In genomic region chr12:1661553-1662335, GRCh38 we compare ENCODE assay signal across 1 cellular context.
A peak's percentile ranks its signal among the peaks of the same experiment; 100 is the strongest.
TF ChIP-seq lines count a peak whose summit lies in the region.

No MANE protein-coding gene starts in this region.

TF ChIP-seq in K562, 482 proteins besides CTCF, POLR2A, EP300 and RAD21 (continued from another document and continues in another):
- TF ChIP-seq, protein P1, sequence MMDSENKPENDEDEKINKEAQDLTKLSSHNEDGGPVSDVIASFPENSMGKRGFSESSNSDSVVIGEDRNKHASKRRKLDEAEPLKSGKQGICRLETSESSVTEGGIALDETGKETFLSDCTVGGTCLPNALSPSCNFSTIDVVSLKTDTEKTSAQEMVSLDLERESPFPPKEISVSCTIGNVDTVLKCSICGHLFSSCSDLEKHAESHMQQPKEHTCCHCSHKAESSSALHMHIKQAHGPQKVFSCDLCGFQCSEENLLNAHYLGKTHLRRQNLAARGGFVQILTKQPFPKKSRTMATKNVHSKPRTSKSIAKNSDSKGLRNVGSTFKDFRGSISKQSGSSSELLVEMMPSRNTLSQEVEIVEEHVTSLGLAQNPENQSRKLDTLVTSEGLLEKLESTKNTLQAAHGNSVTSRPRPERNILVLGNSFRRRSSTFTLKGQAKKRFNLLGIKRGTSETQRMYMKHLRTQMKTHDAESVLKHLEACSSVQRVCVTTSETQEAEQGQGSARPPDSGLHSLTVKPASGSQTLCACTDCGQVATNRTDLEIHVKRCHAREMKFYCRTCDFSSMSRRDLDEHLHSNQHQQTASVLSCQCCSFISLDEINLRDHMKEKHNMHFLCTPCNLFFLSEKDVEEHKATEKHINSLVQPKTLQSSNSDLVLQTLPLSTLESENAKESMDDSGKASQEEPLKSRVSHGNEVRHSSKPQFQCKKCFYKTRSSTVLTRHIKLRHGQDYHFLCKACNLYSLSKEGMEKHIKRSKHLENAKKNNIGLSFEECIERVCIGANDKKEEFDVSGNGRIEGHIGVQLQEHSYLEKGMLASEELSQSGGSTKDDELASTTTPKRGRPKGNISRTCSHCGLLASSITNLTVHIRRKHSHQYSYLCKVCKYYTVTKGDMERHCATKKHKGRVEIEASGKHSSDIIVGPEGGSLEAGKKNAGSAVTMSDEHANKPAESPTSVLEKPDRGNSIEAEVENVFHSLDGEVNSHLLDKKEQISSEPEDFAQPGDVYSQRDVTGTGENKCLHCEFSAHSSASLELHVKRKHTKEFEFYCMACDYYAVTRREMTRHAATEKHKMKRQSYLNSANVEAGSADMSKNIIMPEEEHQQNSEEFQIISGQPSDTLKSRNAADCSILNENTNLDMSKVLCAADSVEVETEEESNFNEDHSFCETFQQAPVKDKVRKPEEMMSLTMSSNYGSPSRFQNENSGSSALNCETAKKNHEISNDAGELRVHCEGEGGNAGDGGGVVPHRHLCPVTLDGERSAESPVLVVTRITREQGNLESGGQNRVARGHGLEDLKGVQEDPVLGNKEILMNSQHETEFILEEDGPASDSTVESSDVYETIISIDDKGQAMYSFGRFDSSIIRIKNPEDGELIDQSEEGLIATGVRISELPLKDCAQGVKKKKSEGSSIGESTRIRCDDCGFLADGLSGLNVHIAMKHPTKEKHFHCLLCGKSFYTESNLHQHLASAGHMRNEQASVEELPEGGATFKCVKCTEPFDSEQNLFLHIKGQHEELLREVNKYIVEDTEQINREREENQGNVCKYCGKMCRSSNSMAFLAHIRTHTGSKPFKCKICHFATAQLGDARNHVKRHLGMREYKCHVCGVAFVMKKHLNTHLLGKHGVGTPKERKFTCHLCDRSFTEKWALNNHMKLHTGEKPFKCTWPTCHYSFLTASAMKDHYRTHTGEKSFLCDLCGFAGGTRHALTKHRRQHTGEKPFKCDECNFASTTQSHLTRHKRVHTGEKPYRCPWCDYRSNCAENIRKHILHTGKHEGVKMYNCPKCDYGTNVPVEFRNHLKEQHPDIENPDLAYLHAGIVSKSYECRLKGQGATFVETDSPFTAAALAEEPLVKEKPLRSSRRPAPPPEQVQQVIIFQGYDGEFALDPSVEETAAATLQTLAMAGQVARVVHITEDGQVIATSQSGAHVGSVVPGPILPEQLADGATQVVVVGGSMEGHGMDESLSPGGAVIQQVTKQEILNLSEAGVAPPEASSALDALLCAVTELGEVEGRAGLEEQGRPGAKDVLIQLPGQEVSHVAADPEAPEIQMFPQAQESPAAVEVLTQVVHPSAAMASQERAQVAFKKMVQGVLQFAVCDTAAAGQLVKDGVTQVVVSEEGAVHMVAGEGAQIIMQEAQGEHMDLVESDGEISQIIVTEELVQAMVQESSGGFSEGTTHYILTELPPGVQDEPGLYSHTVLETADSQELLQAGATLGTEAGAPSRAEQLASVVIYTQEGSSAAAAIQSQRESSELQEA (IDR thresholded peaks at IDR 0.05; ENCODE audit: low read depth), result no peak
- TF ChIP-seq, protein P2, sequence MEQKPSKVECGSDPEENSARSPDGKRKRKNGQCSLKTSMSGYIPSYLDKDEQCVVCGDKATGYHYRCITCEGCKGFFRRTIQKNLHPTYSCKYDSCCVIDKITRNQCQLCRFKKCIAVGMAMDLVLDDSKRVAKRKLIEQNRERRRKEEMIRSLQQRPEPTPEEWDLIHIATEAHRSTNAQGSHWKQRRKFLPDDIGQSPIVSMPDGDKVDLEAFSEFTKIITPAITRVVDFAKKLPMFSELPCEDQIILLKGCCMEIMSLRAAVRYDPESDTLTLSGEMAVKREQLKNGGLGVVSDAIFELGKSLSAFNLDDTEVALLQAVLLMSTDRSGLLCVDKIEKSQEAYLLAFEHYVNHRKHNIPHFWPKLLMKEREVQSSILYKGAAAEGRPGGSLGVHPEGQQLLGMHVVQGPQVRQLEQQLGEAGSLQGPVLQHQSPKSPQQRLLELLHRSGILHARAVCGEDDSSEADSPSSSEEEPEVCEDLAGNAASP (IDR thresholded peaks at IDR 0.05), result no peak
- TF ChIP-seq UBTF (IDR thresholded peaks at IDR 0.05; ENCODE audit: borderline replicate concordance in 1 of 2, low read depth in 2 of 2, low read length in 2 of 2) (no peak), CAMTA2 (CRISPR knock-in tag; conservative IDR thresholded peaks at IDR 0.05) (no peak), IFI16 (CRISPR knock-in tag; IDR thresholded peaks at IDR 0.05) (no peak), GATAD2B (IDR thresholded peaks at IDR 0.05; ENCODE audit: borderline replicate concordance) (peak; percentile 94), ETV5 (CRISPR knock-in tag; IDR thresholded peaks at IDR 0.05; ENCODE audit: low read depth) (no peak), ZNF239 (CRISPR knock-in tag; IDR thresholded peaks at IDR 0.05) (no peak), KHSRP (IDR thresholded peaks at IDR 0.05) (no peak), KDM5B (IDR thresholded peaks at IDR 0.05; ENCODE audit: insufficient replicate concordance, low read depth, low read length) (peak; percentile 37), FOXJ3 (CRISPR knock-in tag; IDR thresholded peaks at IDR 0.05) (no peak), SIX5 (IDR thresholded peaks at IDR 0.05; ENCODE audit: borderline replicate concordance in 1 of 2, insufficient read depth in 1 of 2, low read depth in 1 of 2, low read length in 2 of 2) (no peak), ARID1B (IDR thresholded peaks at IDR 0.05) (peak; percentile 34; the same call in 1 of the 2 replicates), SAFB2 (IDR thresholded peaks at IDR 0.05; ENCODE audit: borderline replicate concordance, low read depth, low read length, severe bottlenecking) (no peak), PHB (CRISPR knock-in tag; IDR thresholded peaks at IDR 0.05) (no peak), NR4A1 (CRISPR knock-in tag; IDR thresholded peaks at IDR 0.05) (no peak), NR4A1 (tag; IDR thresholded peaks at IDR 0.05) (no peak), ZNF584 (CRISPR knock-in tag; IDR thresholded peaks at IDR 0.05; ENCODE audit: low read depth) (no peak), ZKSCAN3 (CRISPR knock-in tag; IDR thresholded peaks at IDR 0.05) (no peak), ZNF197 (CRISPR knock-in tag; IDR thresholded peaks at IDR 0.05; ENCODE audit: low read depth) (no peak), SMAD3 (CRISPR knock-in tag; conservative IDR thresholded peaks at IDR 0.05) (no peak), ZNF785 (CRISPR knock-in tag; IDR thresholded peaks at IDR 0.05) (no peak), ZFP36 (IDR thresholded peaks at IDR 0.05; ENCODE audit: low read depth, low read length, partially characterized antibody) (no peak), MTA2 (IDR thresholded peaks at IDR 0.05; ENCODE audit: low read depth) (no peak), COPS2 (conservative IDR thresholded peaks at IDR 0.05) (no peak), ETS1 (conservative IDR thresholded peaks at IDR 0.05; ENCODE audit: control insufficient read depth, low read depth, low read length) (peak; percentile 59; the same call in 1 of the 2 replicates), ZNF445 (CRISPR knock-in tag; IDR thresholded peaks at IDR 0.05; ENCODE audit: low read depth) (no peak), ZNF512 (tag; IDR thresholded peaks at IDR 0.05) (no peak), CSDE1 (IDR thresholded peaks at IDR 0.05) (no peak), ZNF12 (CRISPR knock-in tag; IDR thresholded peaks at IDR 0.05) (no peak), SMARCB1 (IDR thresholded peaks at IDR 0.05; ENCODE audit: insufficient read length, low read depth) (no peak), ZBTB8A (IDR thresholded peaks at IDR 0.05; ENCODE audit: partially characterized antibody) (no peak)
- TF ChIP-seq, protein P3, sequence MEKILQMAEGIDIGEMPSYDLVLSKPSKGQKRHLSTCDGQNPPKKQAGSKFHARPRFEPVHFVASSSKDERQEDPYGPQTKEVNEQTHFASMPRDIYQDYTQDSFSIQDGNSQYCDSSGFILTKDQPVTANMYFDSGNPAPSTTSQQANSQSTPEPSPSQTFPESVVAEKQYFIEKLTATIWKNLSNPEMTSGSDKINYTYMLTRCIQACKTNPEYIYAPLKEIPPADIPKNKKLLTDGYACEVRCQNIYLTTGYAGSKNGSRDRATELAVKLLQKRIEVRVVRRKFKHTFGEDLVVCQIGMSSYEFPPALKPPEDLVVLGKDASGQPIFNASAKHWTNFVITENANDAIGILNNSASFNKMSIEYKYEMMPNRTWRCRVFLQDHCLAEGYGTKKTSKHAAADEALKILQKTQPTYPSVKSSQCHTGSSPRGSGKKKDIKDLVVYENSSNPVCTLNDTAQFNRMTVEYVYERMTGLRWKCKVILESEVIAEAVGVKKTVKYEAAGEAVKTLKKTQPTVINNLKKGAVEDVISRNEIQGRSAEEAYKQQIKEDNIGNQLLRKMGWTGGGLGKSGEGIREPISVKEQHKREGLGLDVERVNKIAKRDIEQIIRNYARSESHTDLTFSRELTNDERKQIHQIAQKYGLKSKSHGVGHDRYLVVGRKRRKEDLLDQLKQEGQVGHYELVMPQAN (IDR thresholded peaks at IDR 0.05; ENCODE audit: borderline replicate concordance), result no peak; the same call in 1 of the 2 replicates
- TF ChIP-seq, protein P4, sequence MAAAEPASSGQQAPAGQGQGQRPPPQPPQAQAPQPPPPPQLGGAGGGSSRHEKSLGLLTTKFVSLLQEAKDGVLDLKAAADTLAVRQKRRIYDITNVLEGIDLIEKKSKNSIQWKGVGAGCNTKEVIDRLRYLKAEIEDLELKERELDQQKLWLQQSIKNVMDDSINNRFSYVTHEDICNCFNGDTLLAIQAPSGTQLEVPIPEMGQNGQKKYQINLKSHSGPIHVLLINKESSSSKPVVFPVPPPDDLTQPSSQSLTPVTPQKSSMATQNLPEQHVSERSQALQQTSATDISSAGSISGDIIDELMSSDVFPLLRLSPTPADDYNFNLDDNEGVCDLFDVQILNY (CRISPR knock-in tag; IDR thresholded peaks at IDR 0.05), result no peak
- TF ChIP-seq, protein P5, sequence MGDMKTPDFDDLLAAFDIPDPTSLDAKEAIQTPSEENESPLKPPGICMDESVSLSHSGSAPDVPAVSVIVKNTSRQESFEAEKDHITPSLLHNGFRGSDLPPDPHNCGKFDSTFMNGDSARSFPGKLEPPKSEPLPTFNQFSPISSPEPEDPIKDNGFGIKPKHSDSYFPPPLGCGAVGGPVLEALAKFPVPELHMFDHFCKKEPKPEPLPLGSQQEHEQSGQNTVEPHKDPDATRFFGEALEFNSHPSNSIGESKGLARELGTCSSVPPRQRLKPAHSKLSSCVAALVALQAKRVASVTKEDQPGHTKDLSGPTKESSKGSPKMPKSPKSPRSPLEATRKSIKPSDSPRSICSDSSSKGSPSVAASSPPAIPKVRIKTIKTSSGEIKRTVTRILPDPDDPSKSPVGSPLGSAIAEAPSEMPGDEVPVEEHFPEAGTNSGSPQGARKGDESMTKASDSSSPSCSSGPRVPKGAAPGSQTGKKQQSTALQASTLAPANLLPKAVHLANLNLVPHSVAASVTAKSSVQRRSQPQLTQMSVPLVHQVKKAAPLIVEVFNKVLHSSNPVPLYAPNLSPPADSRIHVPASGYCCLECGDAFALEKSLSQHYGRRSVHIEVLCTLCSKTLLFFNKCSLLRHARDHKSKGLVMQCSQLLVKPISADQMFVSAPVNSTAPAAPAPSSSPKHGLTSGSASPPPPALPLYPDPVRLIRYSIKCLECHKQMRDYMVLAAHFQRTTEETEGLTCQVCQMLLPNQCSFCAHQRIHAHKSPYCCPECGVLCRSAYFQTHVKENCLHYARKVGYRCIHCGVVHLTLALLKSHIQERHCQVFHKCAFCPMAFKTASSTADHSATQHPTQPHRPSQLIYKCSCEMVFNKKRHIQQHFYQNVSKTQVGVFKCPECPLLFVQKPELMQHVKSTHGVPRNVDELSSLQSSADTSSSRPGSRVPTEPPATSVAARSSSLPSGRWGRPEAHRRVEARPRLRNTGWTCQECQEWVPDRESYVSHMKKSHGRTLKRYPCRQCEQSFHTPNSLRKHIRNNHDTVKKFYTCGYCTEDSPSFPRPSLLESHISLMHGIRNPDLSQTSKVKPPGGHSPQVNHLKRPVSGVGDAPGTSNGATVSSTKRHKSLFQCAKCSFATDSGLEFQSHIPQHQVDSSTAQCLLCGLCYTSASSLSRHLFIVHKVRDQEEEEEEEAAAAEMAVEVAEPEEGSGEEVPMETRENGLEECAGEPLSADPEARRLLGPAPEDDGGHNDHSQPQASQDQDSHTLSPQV (IDR thresholded peaks at IDR 0.05), result 0 out of 2 replicates have a peak, but pooled peaks have one; percentile 47
